Comparison of ENCODE assay signal across 8 cellular contexts in genomic region chr5:147188200-147189108, GRCh38. TPM values are rescaled to one million over a fixed set of nuclear protein-coding genes. Genes with fewer than 3 reads are reported as not detected.
DNase-seq lines count a peak whose midpoint lies in the region; TF ChIP-seq lines count a peak whose summit lies in the region.

No MANE protein-coding gene starts in this region.

- H3K36me3 Mint-ChIP-seq in activated naive CD4-positive, alpha-beta T cell treated with anti-CD3 and anti-CD28 coated beads, Interleukin-2, amount 10 ng/mL, durations not matched to agents 7 days and 5 days: no peaks in the 10 kb centered on the region

- H3K4me3 ChIP-seq in HL-60 (replicated peaks; ENCODE audit: insufficient read depth, low read length): no peak overlapping the region

- no peak overlapping the region for H3K4me3 Mint-ChIP-seq in activated naive CD4-positive, alpha-beta T cell treated with anti-CD3 and anti-CD28 coated beads, Interleukin-2, amount 10 ng/mL, durations not matched to agents 7 days and 5 days

- peak; percentile 64 for DNase-seq in Daoy (ENCODE audit: low read depth)
- peak; percentile 60 for DNase-seq in GM20000 (ENCODE audit: low spot score)
- DNase-seq in HL-60 (ENCODE audit: low read depth in 1 of 2, low spot score in 1 of 2): peak; percentile 35 to 47
- DNase-seq in NCI-H82 (lab: John Stamatoyannopoulos, UW): peak; percentile 80
- DNase-seq in activated naive CD4-positive, alpha-beta T cell treated with anti-CD3 and anti-CD28 coated beads, Interleukin-2, amount 10 ng/mL, durations not matched to agents 7 days and 5 days: peak; percentile 59
- peak; percentile 79 for DNase-seq in globus pallidus (ENCODE audit: low spot score)
- DNase-seq in pons (ENCODE audit: low spot score): peak; percentile 87
- DNase-seq in GF-D8 (lab: John Stamatoyannopoulos, UW): no peak

- TF ChIP-seq CTCF in GM20000 (IDR thresholded peaks at IDR 0.05; ENCODE audit: extremely low read depth, missing control alignments) (peak; percentile 69), HL-60 (IDR thresholded peaks at IDR 0.05; ENCODE audit: insufficient read depth, low read length) (peak; percentile 53)

- H3K27me3 Mint-ChIP-seq in activated naive CD4-positive, alpha-beta T cell treated with anti-CD3 and anti-CD28 coated beads, Interleukin-2, amount 10 ng/mL, durations not matched to agents 7 days and 5 days: no peaks in the 10 kb centered on the region

- CTCF ChIA-PET in activated naive CD4-positive, alpha-beta T cell treated with anti-CD3 and anti-CD28 coated beads, Interleukin-2, amount 10 ng/mL, durations not matched to agents 7 days and 5 days (lab: Charles Lee): interaction anchor here (0.7 to 4.2 kb wide), 24 partner anchors 8 to 667 kb away, joined by 3 to 38 read pairs (median 4); no protein-coding TSS in a partner anchor

- no peaks in the 10 kb centered on the region for H3K9me3 Mint-ChIP-seq in activated naive CD4-positive, alpha-beta T cell treated with anti-CD3 and anti-CD28 coated beads, Interleukin-2, amount 10 ng/mL, durations not matched to agents 7 days and 5 days

- H3K27me3 ChIP-seq in HL-60 (ENCODE audit: insufficient read depth, poor library complexity, severe bottlenecking): peaks cover 2% of the 10 kb centered on the region

- H3K27ac ChIP-seq in HL-60 (replicated peaks): no peak overlapping the region

- H3K27ac Mint-ChIP-seq in activated naive CD4-positive, alpha-beta T cell treated with anti-CD3 and anti-CD28 coated beads, Interleukin-2, amount 10 ng/mL, durations not matched to agents 7 days and 5 days: no peak overlapping the region

- peaks cover 2% of the 10 kb centered on the region for H3K4me1 Mint-ChIP-seq in activated naive CD4-positive, alpha-beta T cell treated with anti-CD3 and anti-CD28 coated beads, Interleukin-2, amount 10 ng/mL, durations not matched to agents 7 days and 5 days

RNA-seq across cellular contexts. Expression of gene STK32A, which starts 46.4 kb away (rescaled TPM):
- total RNA-seq in Daoy (2014; rRNA removed; shearing (Covaris generic)): 2.1 and 4.8 TPM in 2 replicates
